In the genomic region with DNA sequence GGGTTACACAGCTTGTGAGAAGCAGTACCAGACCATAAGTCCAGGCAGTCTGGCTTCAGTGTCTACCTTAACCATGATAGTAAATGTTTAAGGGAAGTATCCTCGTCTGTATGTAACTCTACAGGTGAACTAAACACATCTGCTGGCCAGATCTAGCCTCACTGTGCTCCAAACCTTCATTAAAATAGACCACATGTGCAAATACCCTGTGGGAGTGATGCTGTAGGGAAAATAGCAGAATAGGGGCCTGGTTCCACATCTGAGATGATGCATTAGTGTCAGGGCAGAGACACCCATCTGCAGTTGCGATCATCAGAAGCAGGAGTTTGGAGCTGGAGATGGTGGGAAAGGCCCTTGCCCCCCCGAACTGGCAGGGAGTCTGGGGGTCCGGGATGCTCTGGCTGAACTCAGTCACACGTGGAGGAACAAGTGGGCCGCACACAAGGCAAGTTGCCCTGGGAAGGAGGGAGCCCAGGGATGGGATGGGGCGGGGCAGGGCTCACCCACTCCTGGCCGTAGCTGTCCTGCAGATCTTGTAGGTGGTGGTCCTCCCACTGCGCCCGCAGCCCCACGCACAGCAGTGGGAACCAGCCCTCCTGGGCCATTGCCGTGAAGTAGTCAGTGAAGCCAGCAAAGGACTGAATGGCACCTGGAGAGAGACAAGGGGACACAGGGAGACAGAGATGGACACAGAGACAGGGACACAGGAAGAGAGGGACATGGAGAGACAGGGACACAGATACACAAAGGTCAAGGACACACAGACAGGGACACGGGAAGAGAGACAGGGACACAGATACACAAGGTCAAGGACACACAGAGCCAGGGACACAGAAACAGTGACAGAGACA, we compare ENCODE assay signal across 20 cellular contexts. TPM values are rescaled to one million over a fixed set of nuclear protein-coding genes. Genes with fewer than 3 reads are reported as not detected.
DNase-seq lines count a peak whose midpoint lies in the region; ATAC-seq and TF ChIP-seq lines count a peak whose summit lies in the region.
"Had no signal": no experiment of that assay in that cellular context is flagged by ENCODE, and none has a peak within 500 bp of the region (broad histone marks: within the 10 kb centered on the region; RNA-seq: fewer than 3 reads in every experiment).

No MANE protein-coding gene starts in this region.

- H3K27ac Mint-ChIP-seq in T-helper 17 cell (peak overlapping the region; percentile 62), glutamatergic neuron (ENCODE audit: unreplicated experiment) (no peak overlapping the region)
- H3K27ac Mint-ChIP-seq: IgD-negative memory B cell had no signal

- ATAC-seq in T-helper 17 cell: no peak
- no peak for ATAC-seq in HG03432 (IDR thresholded peaks at IDR 0.05; ENCODE audit: unreplicated experiment)
- ATAC-seq: GM12878, Panc1 had no signal

- no peak for TF ChIP-seq CTCF in glutamatergic neuron (IDR thresholded peaks at IDR 0.05; ENCODE audit: partially characterized antibody, unreplicated experiment)

- H3K9me3 Mint-ChIP-seq in glutamatergic neuron (ENCODE audit: unreplicated experiment): peaks cover 10% of the 10 kb centered on the region
- H3K9me3 Mint-ChIP-seq: IgD-negative memory B cell had no signal

- H3K27me3 Mint-ChIP-seq in T-helper 17 cell: no peaks in the 10 kb centered on the region
- peaks cover 16% of the 10 kb centered on the region for H3K27me3 Mint-ChIP-seq in glutamatergic neuron (ENCODE audit: unreplicated experiment)

- DNase-seq in T-helper 17 cell (no peak), glutamatergic neuron (no peak), substantia nigra (lab: John Stamatoyannopoulos, UW) (no peak)
- DNase-seq: ACHN, AML-193, DMS 273 treated with DMSO at 0.1 percent for 48 hours, GDM1, HCEC 1CT, NCI-H1105, NCI-H1694, NCI-H2227 treated with DMSO at 0.1 percent for 48 hours, NCI-H524 had no signal

- H3K4me3 Mint-ChIP-seq in T-helper 17 cell (peak overlapping the region; percentile 31), glutamatergic neuron (ENCODE audit: unreplicated experiment) (peak overlapping the region; percentile 50)
- H3K4me3 Mint-ChIP-seq: CD14-positive monocyte, IgD-negative memory B cell had no signal

- peaks cover 20% of the 10 kb centered on the region for H3K4me1 Mint-ChIP-seq in T-helper 17 cell
- H3K4me1 Mint-ChIP-seq in glutamatergic neuron (ENCODE audit: low read depth, unreplicated experiment): no peaks in the 10 kb centered on the region

- H3K27ac ChIP-seq in substantia nigra (ENCODE audit: low read depth, low read length, poor library complexity, severe bottlenecking): no peak overlapping the region

- H3K9me3 ChIP-seq in T-helper 17 cell (ENCODE audit: control insufficient read depth, low read length, poor library complexity, severe bottlenecking): no peaks in the 10 kb centered on the region

- H3K36me3 Mint-ChIP-seq in T-helper 17 cell (ENCODE audit: low read depth) (peaks cover 4% of the 10 kb centered on the region), glutamatergic neuron (ENCODE audit: unreplicated experiment) (no peaks in the 10 kb centered on the region)

RNA-seq across cellular contexts. Expression of a gene that starts 7.3 kb away (rescaled TPM):
- total RNA-seq in T-helper 17 cell: 10 to 100 TPM; 30.5 to 37.0 TPM
- 67.2 TPM for total RNA-seq in glutamatergic neuron (ENCODE audit: unreplicated experiment)

RNA-seq across cellular contexts. Expression of a gene that starts 10.7 kb away (rescaled TPM):
- total RNA-seq in T-helper 17 cell: not detected
- total RNA-seq in glutamatergic neuron (ENCODE audit: unreplicated experiment): 0.32 TPM
- total RNA-seq: HT1080, LHCN-M2, SK-MEL-5 had no signal

RNA-seq across cellular contexts. Expression of a gene that starts 19.5 kb away (rescaled TPM):
- total RNA-seq in T-helper 17 cell (not detected), glutamatergic neuron (ENCODE audit: unreplicated experiment) (not detected)
- total RNA-seq: GM12878, HT1080, LHCN-M2 had no signal

RNA-seq across cellular contexts. Expression of a gene that starts 24.6 kb away (rescaled TPM):
- not detected for total RNA-seq in T-helper 17 cell
- 0.29 TPM for total RNA-seq in glutamatergic neuron (ENCODE audit: unreplicated experiment)
- total RNA-seq: GM12878, LHCN-M2, SK-MEL-5 had no signal

RNA-seq across cellular contexts. Expression of a gene that starts 33.2 kb away (rescaled TPM):
- total RNA-seq in T-helper 17 cell (not detected), glutamatergic neuron (ENCODE audit: unreplicated experiment) (not detected)
- total RNA-seq: GM12878, HT1080, LHCN-M2, SK-MEL-5 had no signal
